In the genomic region with DNA sequence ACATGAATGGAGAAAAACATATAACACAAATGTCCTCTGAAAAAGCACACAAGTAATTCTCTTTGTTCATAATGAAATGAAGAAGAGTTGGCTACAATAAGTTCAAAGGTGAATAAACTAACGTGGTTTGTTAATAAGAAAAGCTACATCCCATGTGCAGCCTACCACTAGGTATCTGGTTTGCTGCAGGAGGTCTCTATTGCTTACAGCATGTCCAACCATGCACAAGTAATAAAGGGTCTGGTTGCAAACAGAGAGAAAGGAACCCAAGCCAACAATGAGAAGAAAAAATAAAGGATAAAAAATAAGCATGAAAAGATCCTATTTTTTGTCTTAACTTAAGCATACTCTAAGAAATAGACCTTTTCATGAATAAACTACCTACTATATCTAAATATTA, we compare ENCODE assay signal across 25 cellular contexts.
"Had no signal": no experiment of that assay in that cellular context is flagged by ENCODE, and none has a peak within 500 bp of the region (broad histone marks: within the 10 kb centered on the region; RNA-seq: fewer than 3 reads in every experiment).

No MANE protein-coding gene starts in this region.

- H3K27ac ChIP-seq: body of pancreas, PC-9 had no signal

- H3K4me3 ChIP-seq: body of pancreas, PC-9 had no signal

- H3K9me3 ChIP-seq: body of pancreas had no signal

- ATAC-seq: activated CD8-positive, alpha-beta memory T cell treated with anti-CD3 and anti-CD28 coated beads, Interleukin-2, amount 10 ng/mL, durations not matched to agents 7 days and 5 days; activated naive CD4-positive, alpha-beta T cell treated with anti-CD3 and anti-CD28 coated beads, Interleukin-2, amount 50 U/mL, for 72 hours; activated naive CD8-positive, alpha-beta T cell treated with anti-CD3 and anti-CD28 coated beads, Interleukin-2, amount 50 U/mL, for 24 hours; body of pancreas; T-cell had no signal

- H3K4me1 ChIP-seq: body of pancreas had no signal

- DNase-seq: activated B cell treated with CpG ODN at 0.5 μM for 24 hours; activated CD4-positive, alpha-beta T cell treated with anti-CD3 and anti-CD28 coated beads for 1 hour; activated CD4-positive, alpha-beta T cell treated with anti-CD3 and anti-CD28 coated beads, Interleukin-2, amount 50 U/mL, for 48 hours; activated CD8-positive, alpha-beta memory T cell treated with anti-CD3 and anti-CD28 coated beads, Interleukin-2, amount 10 ng/mL, durations not matched to agents 7 days and 5 days; activated effector memory CD4-positive, alpha-beta T cell treated with Interleukin-2 at 50 U/mL for 16 hours; activated naive CD4-positive, alpha-beta T cell; activated naive CD8-positive, alpha-beta T cell treated with anti-CD3 and anti-CD28 coated beads, Interleukin-2, amount 50 U/mL, for 24 hours; activated T-cell treated with anti-CD3 and anti-CD28 coated beads, Interleukin-2, amount 50 U/mL, for 24 hours; amygdala; body of pancreas; central memory CD4-positive, alpha-beta T cell; MM.1S; NCI-H1105; NCI-H1436; NCI-H187 treated with DMSO at 0.1 percent for 48 hours; NCI-H2081 treated with DMSO at 0.1 percent for 48 hours; NCI-H345; NCI-H510A treated with DMSO at 0.1 percent for 48 hours; NCI-H69; SHP77 treated with DMSO at 0.1 percent for 48 hours; T-cell; T-helper 2 cell; T1000 had no signal
